ENCODE assay signal across 17 cellular contexts in the genomic region with DNA sequence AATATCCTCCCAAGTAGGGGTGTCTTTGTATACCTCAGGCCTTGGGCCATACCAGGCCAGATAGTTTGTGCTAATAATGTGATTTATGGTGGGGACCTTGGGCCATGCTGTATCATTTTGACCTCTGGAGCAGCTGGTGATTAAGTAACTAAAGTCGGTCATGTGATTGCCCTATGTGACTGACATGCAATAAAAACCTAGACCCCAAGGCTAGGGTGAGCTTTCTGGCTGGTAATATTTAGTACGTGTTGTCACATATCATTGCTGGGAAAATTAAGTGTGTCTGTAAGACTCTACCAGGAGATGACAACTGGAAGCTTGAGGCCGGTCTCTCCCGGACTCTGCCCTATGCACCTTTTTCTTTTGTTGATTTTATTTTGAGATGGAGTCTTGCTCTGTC.
"Had no signal": no experiment of that assay in that cellular context is flagged by ENCODE, and none has a peak within 500 bp of the region (broad histone marks: within the 10 kb centered on the region; RNA-seq: fewer than 3 reads in every experiment).

No MANE protein-coding gene starts in this region.

- H3K36me3 ChIP-seq: cardiac muscle cell had no signal

- H3K4me1 ChIP-seq: vagina had no signal

- H3K27me3 Mint-ChIP-seq: activated CD4-positive, alpha-beta memory T cell treated with anti-CD3 and anti-CD28 coated beads for 36 hours; activated naive CD4-positive, alpha-beta T cell treated with anti-CD3 and anti-CD28 coated beads, Interleukin-2, amount 10 ng/mL, durations not matched to agents 7 days and 5 days; dendritic cell treated with granulocyte-macrophage colony-stimulating factor and Interleukin-4, amounts not matched to agents 40 ng/mL and 50 ng/mL, for 4 days; naive thymus-derived CD8-positive, alpha-beta T cell; progenitor cell of endocrine pancreas; stimulated activated memory B cell treated with anti-CD40 and anti-IgM and Interleukin-4, amounts not matched to agents 10 μg/mL and 1 μg/mL and 100 μg/mL, for 72 hours had no signal

- H3K4me3 Mint-ChIP-seq: activated CD4-positive, alpha-beta memory T cell treated with anti-CD3 and anti-CD28 coated beads for 36 hours; activated naive CD4-positive, alpha-beta T cell treated with anti-CD3 and anti-CD28 coated beads, Interleukin-2, amount 10 ng/mL, durations not matched to agents 7 days and 5 days; dendritic cell treated with granulocyte-macrophage colony-stimulating factor and Interleukin-4, amounts not matched to agents 40 ng/mL and 50 ng/mL, for 4 days; mesothelial cell of epicardium; naive thymus-derived CD8-positive, alpha-beta T cell; stimulated activated memory B cell treated with anti-CD40 and anti-IgM and Interleukin-4, amounts not matched to agents 10 μg/mL and 1 μg/mL and 100 μg/mL, for 72 hours had no signal

- H3K4me3 ChIP-seq: cardiac muscle cell, skin epidermis, testis, vagina had no signal

- ATAC-seq: naive thymus-derived CD8-positive, alpha-beta T cell; stimulated activated memory B cell treated with anti-CD40 and anti-IgM and Interleukin-4, amounts not matched to agents 10 μg/mL and 1 μg/mL and 100 μg/mL, for 72 hours had no signal

- H3K9me3 ChIP-seq: testis, vagina had no signal

- DNase-seq: activated CD4-positive, alpha-beta memory T cell treated with anti-CD3 and anti-CD28 coated beads for 36 hours; activated CD4-positive, alpha-beta T cell treated with anti-CD3 and anti-CD28 coated beads for 48 hours; activated effector memory CD4-positive, alpha-beta T cell treated with anti-CD3 and anti-CD28 coated beads, Interleukin-2, amount 50 U/mL, for 16 hours; activated naive CD4-positive, alpha-beta T cell treated with anti-CD3 and anti-CD28 coated beads, Interleukin-2, amount 10 ng/mL, durations not matched to agents 7 days and 5 days; effector CD4-positive, alpha-beta T cell; foreskin fibroblast; hypothalamus; naive thymus-derived CD8-positive, alpha-beta T cell; testis; trophoblast cell had no signal

- H3K9me3 Mint-ChIP-seq: activated CD4-positive, alpha-beta memory T cell treated with anti-CD3 and anti-CD28 coated beads for 36 hours; activated naive CD4-positive, alpha-beta T cell treated with anti-CD3 and anti-CD28 coated beads, Interleukin-2, amount 10 ng/mL, durations not matched to agents 7 days and 5 days; dendritic cell treated with granulocyte-macrophage colony-stimulating factor and Interleukin-4, amounts not matched to agents 40 ng/mL and 50 ng/mL, for 4 days; mesothelial cell of epicardium; naive thymus-derived CD8-positive, alpha-beta T cell; stimulated activated memory B cell treated with anti-CD40 and anti-IgM and Interleukin-4, amounts not matched to agents 10 μg/mL and 1 μg/mL and 100 μg/mL, for 72 hours had no signal

- H3K27ac ChIP-seq: cardiac muscle cell, skin epidermis, testis, vagina had no signal

- H3K4me1 Mint-ChIP-seq: activated naive CD4-positive, alpha-beta T cell treated with anti-CD3 and anti-CD28 coated beads, Interleukin-2, amount 10 ng/mL, durations not matched to agents 7 days and 5 days; mesothelial cell of epicardium had no signal

- H3K27me3 ChIP-seq: cardiac muscle cell, testis, vagina had no signal

- H3K27ac Mint-ChIP-seq: activated CD4-positive, alpha-beta memory T cell treated with anti-CD3 and anti-CD28 coated beads for 36 hours; activated naive CD4-positive, alpha-beta T cell treated with anti-CD3 and anti-CD28 coated beads, Interleukin-2, amount 10 ng/mL, durations not matched to agents 7 days and 5 days; dendritic cell treated with granulocyte-macrophage colony-stimulating factor and Interleukin-4, amounts not matched to agents 40 ng/mL and 50 ng/mL, for 4 days; mesothelial cell of epicardium; progenitor cell of endocrine pancreas; stimulated activated memory B cell treated with anti-CD40 and anti-IgM and Interleukin-4, amounts not matched to agents 10 μg/mL and 1 μg/mL and 100 μg/mL, for 72 hours had no signal
